Comparison of ENCODE assay signal across 1 cellular context in genomic region chr20:34111712-34112599, GRCh38.
TF ChIP-seq lines count a peak whose summit lies in the region.

EIF2S2 (minus strand) TSS chr20:34112243; CDS start chr20:34112110, 133 bp downstream.

TF ChIP-seq in HEK293, 187 proteins besides CTCF, POLR2A, EP300 and RAD21 (continued from another document and continues in another):
- TF ChIP-seq KLF8 (tag by site-specific recombination; IDR thresholded peaks at IDR 0.05), result peak; percentile 59; the same call in 1 of the 2 replicates
- no peak for TF ChIP-seq ZNF843 (tag by site-specific recombination; IDR thresholded peaks at IDR 0.05)
- no peak for TF ChIP-seq ZNF521 (tag by site-specific recombination; IDR thresholded peaks at IDR 0.05)
- no peak for TF ChIP-seq ZNF404 (tag by site-specific recombination; IDR thresholded peaks at IDR 0.05)
- TF ChIP-seq ZNF677 (tag by site-specific recombination; IDR thresholded peaks at IDR 0.05), result no peak
- TF ChIP-seq ZNF571 (tag by site-specific recombination; IDR thresholded peaks at IDR 0.05), result no peak
- no peak for TF ChIP-seq BCL6B (tag by site-specific recombination; IDR thresholded peaks at IDR 0.05)
- peak; percentile 45; the same call in 1 of the 2 replicates for TF ChIP-seq KLF1 (tag by site-specific recombination; IDR thresholded peaks at IDR 0.05)
- TF ChIP-seq ZNF19 (tag by site-specific recombination; IDR thresholded peaks at IDR 0.05; ENCODE audit: low read depth), result no peak
- TF ChIP-seq ZNF138 (tag by site-specific recombination; IDR thresholded peaks at IDR 0.05; ENCODE audit: borderline replicate concordance), result no peak
- no peak for TF ChIP-seq ZNF776 (tag by site-specific recombination; IDR thresholded peaks at IDR 0.05; ENCODE audit: borderline replicate concordance)
- no peak for TF ChIP-seq OVOL3 (tag by site-specific recombination; IDR thresholded peaks at IDR 0.05)
- TF ChIP-seq ZNF548 (tag by site-specific recombination; IDR thresholded peaks at IDR 0.05), result no peak
- no peak; the same call in 1 of the 2 replicates for TF ChIP-seq WT1 (tag by site-specific recombination; IDR thresholded peaks at IDR 0.05)
- peak; percentile 98 for TF ChIP-seq ZXDB (tag by site-specific recombination; IDR thresholded peaks at IDR 0.05)
- no peak for TF ChIP-seq ZSCAN23 (tag by site-specific recombination; IDR thresholded peaks at IDR 0.05)
- TF ChIP-seq ZNF114 (tag by site-specific recombination; IDR thresholded peaks at IDR 0.05), result no peak
- TF ChIP-seq GLIS2 (tag by site-specific recombination; IDR thresholded peaks at IDR 0.05), result peak; percentile 34; the same call in 1 of the 2 replicates
- no peak for TF ChIP-seq ZNF792 (tag by site-specific recombination; IDR thresholded peaks at IDR 0.05)
- no peak for TF ChIP-seq ZNF211 (tag by site-specific recombination; IDR thresholded peaks at IDR 0.05; ENCODE audit: low read depth)
- 0 out of 2 replicates have a peak, but pooled peaks have one; percentile 18 for TF ChIP-seq ZNF580 (tag by site-specific recombination; IDR thresholded peaks at IDR 0.05)
- TF ChIP-seq ZNF324 (tag by site-specific recombination; IDR thresholded peaks at IDR 0.05), result peak; percentile 86
- TF ChIP-seq SCRT2 (tag by site-specific recombination; IDR thresholded peaks at IDR 0.05), result peak; percentile 63
- peak; percentile 36; the same call in 1 of the 2 replicates for TF ChIP-seq ZBTB48 (tag by site-specific recombination; IDR thresholded peaks at IDR 0.05)
- TF ChIP-seq ZBTB1 (tag by site-specific recombination; IDR thresholded peaks at IDR 0.05), result no peak
- no peak for TF ChIP-seq ZNF157 (tag by site-specific recombination; IDR thresholded peaks at IDR 0.05)
- no peak for TF ChIP-seq SETDB1 (IDR thresholded peaks at IDR 0.05; ENCODE audit: insufficient read length, low read length)
- no peak for TF ChIP-seq ZNF626 (tag by site-specific recombination; IDR thresholded peaks at IDR 0.05)
- TF ChIP-seq PRDM2 (tag by site-specific recombination; IDR thresholded peaks at IDR 0.05; ENCODE audit: borderline replicate concordance), result no peak
- no peak for TF ChIP-seq ZNF449 (tag by site-specific recombination; IDR thresholded peaks at IDR 0.05)
- TF ChIP-seq ZNF175 (tag by site-specific recombination; IDR thresholded peaks at IDR 0.05), result no peak
- TF ChIP-seq ZNF664 (tag by site-specific recombination; IDR thresholded peaks at IDR 0.05), result no peak; the same call in 1 of the 2 replicates
- no peak for TF ChIP-seq GFI1B (tag by site-specific recombination; IDR thresholded peaks at IDR 0.05)
- TF ChIP-seq ZNF2 (tag by site-specific recombination; IDR thresholded peaks at IDR 0.05), result peak; percentile 51; the same call in 1 of the 2 replicates
- no peak for TF ChIP-seq REST (tag by site-specific recombination; IDR thresholded peaks at IDR 0.05)
- TF ChIP-seq ZNF423 (tag by site-specific recombination; IDR thresholded peaks at IDR 0.05), result no peak
- no peak for TF ChIP-seq ZNF416 (tag by site-specific recombination; IDR thresholded peaks at IDR 0.05)
- no peak for TF ChIP-seq TRIM28 (IDR thresholded peaks at IDR 0.05; ENCODE audit: borderline replicate concordance, low read length)
- no peak for TF ChIP-seq ZNF701 (tag by site-specific recombination; IDR thresholded peaks at IDR 0.05)
- TF ChIP-seq ZNF155 (tag by site-specific recombination; IDR thresholded peaks at IDR 0.05), result no peak
- TF ChIP-seq IKZF3 (tag by site-specific recombination; IDR thresholded peaks at IDR 0.05), result no peak
- TF ChIP-seq ZNF48 (tag by site-specific recombination; IDR thresholded peaks at IDR 0.05), result no peak
- no peak for TF ChIP-seq ZNF26 (tag by site-specific recombination; IDR thresholded peaks at IDR 0.05)
- 0 out of 2 replicates have a peak, but pooled peaks have one; percentile 44 for TF ChIP-seq REPIN1 (tag by site-specific recombination; IDR thresholded peaks at IDR 0.05; ENCODE audit: low read depth)
- no peak; the same call in 1 of the 2 replicates for TF ChIP-seq ZSCAN18 (tag by site-specific recombination; IDR thresholded peaks at IDR 0.05)
- TF ChIP-seq YY2 (tag by site-specific recombination; IDR thresholded peaks at IDR 0.05), result peak; percentile 88
- TF ChIP-seq ZNF560 (tag by site-specific recombination; IDR thresholded peaks at IDR 0.05; ENCODE audit: borderline replicate concordance), result no peak
- peak; percentile 56 for TF ChIP-seq ZFHX2 (tag by site-specific recombination; conservative IDR thresholded peaks at IDR 0.05)
- no peak for TF ChIP-seq ZNF248 (tag by site-specific recombination; IDR thresholded peaks at IDR 0.05)
- no peak for TF ChIP-seq ZNF221 (tag by site-specific recombination; IDR thresholded peaks at IDR 0.05; ENCODE audit: borderline replicate concordance)
- TF ChIP-seq ZBTB6 (tag by site-specific recombination; IDR thresholded peaks at IDR 0.05), result no peak
- TF ChIP-seq ZNF121 (tag by site-specific recombination; IDR thresholded peaks at IDR 0.05), result no peak
- no peak for TF ChIP-seq ZNF529 (tag by site-specific recombination; IDR thresholded peaks at IDR 0.05; ENCODE audit: insufficient replicate concordance)
- no peak for TF ChIP-seq MZF1 (tag by site-specific recombination; IDR thresholded peaks at IDR 0.05; ENCODE audit: borderline replicate concordance)
- no peak for TF ChIP-seq MYNN (tag by site-specific recombination; IDR thresholded peaks at IDR 0.05; ENCODE audit: borderline replicate concordance)
- TF ChIP-seq ZNF133 (tag by site-specific recombination; IDR thresholded peaks at IDR 0.05), result no peak
